In genomic region chr3:12598890-12599289, GRCh38 we compare ENCODE assay signal across 21 cellular contexts. TPM values are rescaled to one million over a fixed set of nuclear protein-coding genes. Genes with fewer than 3 reads are reported as not detected.
DNase-seq lines count a peak whose midpoint lies in the region; ATAC-seq and TF ChIP-seq lines count a peak whose summit lies in the region.
"Had no signal": no experiment of that assay in that cellular context is flagged by ENCODE, and none has a peak within 500 bp of the region (broad histone marks: within the 10 kb centered on the region; RNA-seq: fewer than 3 reads in every experiment).

No MANE protein-coding gene starts in this region.

- H3K9me3 ChIP-seq in T-helper 17 cell (ENCODE audit: control insufficient read depth, low read length, poor library complexity, severe bottlenecking) (no peaks in the 10 kb centered on the region), thoracic aorta (no peaks in the 10 kb centered on the region)
- H3K9me3 ChIP-seq: A549; BLaER1 treated with 17β-estradiol and CSF1 and Interleukin-3, amounts not matched to agents 10 nM and 100 nM; Caco-2 had no signal

- no peaks in the 10 kb centered on the region for H3K9me3 Mint-ChIP-seq in activated naive CD4-positive, alpha-beta T cell treated with anti-CD3 and anti-CD28 coated beads, Interleukin-2, amount 50 U/mL, for 24 hours
- no peaks in the 10 kb centered on the region for H3K9me3 Mint-ChIP-seq in activated naive CD4-positive, alpha-beta T cell treated with anti-CD3 and anti-CD28 coated beads, Interleukin-2, amount 10 ng/mL, durations not matched to agents 7 days and 5 days
- H3K9me3 Mint-ChIP-seq: HFFc6 had no signal

- H3K4me1 ChIP-seq in thoracic aorta (ENCODE audit: control insufficient read depth in 1 of 2, low read depth in 2 of 2): peaks cover 7 to 33% of the 10 kb centered on the region in 2 donors
- H3K4me1 ChIP-seq: A549, Caco-2 had no signal

- H3K27ac Mint-ChIP-seq in activated naive CD4-positive, alpha-beta T cell treated with anti-CD3 and anti-CD28 coated beads, Interleukin-2, amount 50 U/mL, for 24 hours: peak overlapping the region; percentile 30
- H3K27ac Mint-ChIP-seq in activated naive CD4-positive, alpha-beta T cell treated with anti-CD3 and anti-CD28 coated beads, Interleukin-2, amount 10 ng/mL, durations not matched to agents 7 days and 5 days: no peak overlapping the region
- H3K27ac Mint-ChIP-seq in T-helper 17 cell: peak overlapping the region; percentile 56
- H3K27ac Mint-ChIP-seq: HFFc6 had no signal

- no peak overlapping the region for H3K4me3 Mint-ChIP-seq in activated naive CD4-positive, alpha-beta T cell treated with anti-CD3 and anti-CD28 coated beads, Interleukin-2, amount 50 U/mL, for 24 hours
- H3K4me3 Mint-ChIP-seq in activated naive CD4-positive, alpha-beta T cell treated with anti-CD3 and anti-CD28 coated beads, Interleukin-2, amount 10 ng/mL, durations not matched to agents 7 days and 5 days: no peak overlapping the region
- H3K4me3 Mint-ChIP-seq in T-helper 17 cell: no peak overlapping the region
- H3K4me3 Mint-ChIP-seq: HFFc6 had no signal

- peaks cover 29% of the 10 kb centered on the region for H3K36me3 ChIP-seq in thoracic aorta

- no peak overlapping the region for H3K4me3 ChIP-seq in thoracic aorta
- no peak overlapping the region for H3K4me3 ChIP-seq in coronary artery
- H3K4me3 ChIP-seq: A549; BLaER1 treated with 17β-estradiol and CSF1 and Interleukin-3, amounts not matched to agents 10 nM and 100 nM had no signal

- CTCF ChIA-PET in activated naive CD4-positive, alpha-beta T cell treated with anti-CD3 and anti-CD28 coated beads, Interleukin-2, amount 10 ng/mL, durations not matched to agents 7 days and 5 days (lab: Charles Lee): interaction anchor here (0.7 to 1.1 kb wide), 2 partner anchors 12 to 120 kb away, joined by 3 read pairs; no protein-coding TSS in a partner anchor

- H3K27me3 Mint-ChIP-seq in activated naive CD4-positive, alpha-beta T cell treated with anti-CD3 and anti-CD28 coated beads, Interleukin-2, amount 50 U/mL, for 24 hours: no peaks in the 10 kb centered on the region
- H3K27me3 Mint-ChIP-seq in activated naive CD4-positive, alpha-beta T cell treated with anti-CD3 and anti-CD28 coated beads, Interleukin-2, amount 10 ng/mL, durations not matched to agents 7 days and 5 days: no peaks in the 10 kb centered on the region
- H3K27me3 Mint-ChIP-seq in T-helper 17 cell: no peaks in the 10 kb centered on the region

- no peaks in the 10 kb centered on the region for H3K27me3 ChIP-seq in thoracic aorta (replicated peaks; ENCODE audit: insufficient read depth)
- H3K27me3 ChIP-seq: BLaER1 treated with 17β-estradiol and CSF1 and Interleukin-3, amounts not matched to agents 10 nM and 100 nM had no signal

- ATAC-seq in T-helper 17 cell (no peak), left lobe of liver (peak; percentile 73), thoracic aorta (ENCODE audit: insufficient number of reproducible peaks, low FRiP score, low read depth) (no peak), GM18907 (IDR thresholded peaks at IDR 0.05; ENCODE audit: unreplicated experiment) (no peak), HG03521 (IDR thresholded peaks at IDR 0.05; ENCODE audit: unreplicated experiment) (no peak)
- ATAC-seq: A549, Right ventricle myocardium inferior had no signal

- TF ChIP-seq CTCF in thoracic aorta (IDR thresholded peaks at IDR 0.05): no peak
- no peak for TF ChIP-seq CTCF in coronary artery (IDR thresholded peaks at IDR 0.05)

- H3K27ac ChIP-seq in thoracic aorta (peak overlapping the region; percentile 36 to 42), coronary artery (peak overlapping the region in 1 of 2 donors; percentile 55)
- H3K27ac ChIP-seq: A549; BLaER1 treated with 17β-estradiol and CSF1 and Interleukin-3, amounts not matched to agents 10 nM and 100 nM; KMS-11 had no signal

- H3K36me3 Mint-ChIP-seq in activated naive CD4-positive, alpha-beta T cell treated with anti-CD3 and anti-CD28 coated beads, Interleukin-2, amount 50 U/mL, for 24 hours: peaks cover 12% of the 10 kb centered on the region
- H3K36me3 Mint-ChIP-seq in activated naive CD4-positive, alpha-beta T cell treated with anti-CD3 and anti-CD28 coated beads, Interleukin-2, amount 10 ng/mL, durations not matched to agents 7 days and 5 days: peaks cover 54% of the 10 kb centered on the region
- H3K36me3 Mint-ChIP-seq in T-helper 17 cell (ENCODE audit: low read depth): peaks cover 5% of the 10 kb centered on the region

- peaks cover 5% of the 10 kb centered on the region for H3K4me1 Mint-ChIP-seq in activated naive CD4-positive, alpha-beta T cell treated with anti-CD3 and anti-CD28 coated beads, Interleukin-2, amount 50 U/mL, for 24 hours
- no peaks in the 10 kb centered on the region for H3K4me1 Mint-ChIP-seq in activated naive CD4-positive, alpha-beta T cell treated with anti-CD3 and anti-CD28 coated beads, Interleukin-2, amount 10 ng/mL, durations not matched to agents 7 days and 5 days
- H3K4me1 Mint-ChIP-seq in T-helper 17 cell: peaks cover 4% of the 10 kb centered on the region

- no peak for DNase-seq in activated naive CD4-positive, alpha-beta T cell treated with anti-CD3 and anti-CD28 coated beads, Interleukin-2, amount 10 ng/mL, durations not matched to agents 7 days and 5 days
- DNase-seq in T-helper 17 cell: no peak
- no peak for DNase-seq in left lobe of liver (ENCODE audit: low spot score)
- DNase-seq in thoracic aorta (ENCODE audit: low spot score): no peak
- no peak for DNase-seq in coronary artery (ENCODE audit: low spot score)
- DNase-seq: Caco-2, DMS153, EL, HFFc6, NCI-H1048, NCI-H146, NCI-H2081 treated with DMSO at 0.1 percent for 48 hours, NCI-H510A treated with DMSO at 0.1 percent for 48 hours, NCI-H82 had no signal

RNA-seq across cellular contexts. Expression of gene MKRN2, which starts 42.0 kb away (rescaled TPM):
- total RNA-seq in T-helper 17 cell: 10 to 100 TPM; 21.9 to 23.9 TPM
- 11.3 TPM for total RNA-seq in left lobe of liver
- total RNA-seq in thoracic aorta: 10 to 100 TPM; 35.7 to 41.5 TPM

RNA-seq across cellular contexts. Expression of gene MKRN2OS, which starts 53.6 kb away (rescaled TPM):
- total RNA-seq in T-helper 17 cell (not detected), left lobe of liver (not detected), thoracic aorta (not detected)
- total RNA-seq: HFFc6, Right ventricle myocardium inferior had no signal
